8 cellular contexts compared by ENCODE assay signal in genomic region chr7:73841689-73842247, GRCh38. TPM values are rescaled to one million over a fixed set of nuclear protein-coding genes. Genes with fewer than 3 reads are reported as not detected.
DNase-seq lines count a peak whose midpoint lies in the region; ATAC-seq and TF ChIP-seq lines count a peak whose summit lies in the region.

No MANE protein-coding gene starts in this region.

- peak overlapping the region; percentile 91 for H2AFZ ChIP-seq in PC-9
- H2AFZ ChIP-seq in neuronal stem cell (ENCODE audit: low read length): peak overlapping the region; percentile 100

- WGBS in neuronal stem cell (ENCODE audit: extremely low coverage in 2 of 2, insufficient read length in 2 of 2, insufficient replicate concordance in 1 of 2), 2 donors: no CpG with 5 or more reads among the region's 25 CpGs

- peak overlapping the region; percentile 84 for H3K14ac ChIP-seq in neuronal stem cell (ENCODE audit: low read length)

- peak overlapping the region; percentile 70 for H3K9ac ChIP-seq in neuronal stem cell (ENCODE audit: low read depth, low read length, poor library complexity)

- CTCF ChIA-PET in PC-9 (lab: Charles Lee): interaction anchor here (0.6 to 1.8 kb wide), 6 partner anchors 9 to 20 kb away, joined by 3 to 11 read pairs (median 4); no protein-coding TSS in a partner anchor

- H4K8ac ChIP-seq in neuronal stem cell (ENCODE audit: low read depth, low read length): peak overlapping the region; percentile 72

- no peaks in the 10 kb centered on the region for H3K9me3 ChIP-seq in PC-9 (ENCODE audit: insufficient read depth, low read depth)
- no peaks in the 10 kb centered on the region for H3K9me3 ChIP-seq in neuronal stem cell (replicated peaks in 1 of 2; ENCODE audit: control insufficient read depth in 2 of 2, insufficient read depth in 1 of 2, low read depth in 1 of 2, low read length in 2 of 2)

- H2BK5ac ChIP-seq in neuronal stem cell (ENCODE audit: low read length): peak overlapping the region; percentile 53

- H4K91ac ChIP-seq in neuronal stem cell (ENCODE audit: low read depth, low read length, poor library complexity): no peak overlapping the region

- H3K4me1 ChIP-seq in PC-9 (replicated peaks; ENCODE audit: insufficient read depth) (peaks cover 20% of the 10 kb centered on the region), neuronal stem cell (ENCODE audit: control insufficient read depth in 2 of 2, insufficient read depth in 1 of 2, low read depth in 1 of 2, low read length in 2 of 2) (peaks cover 0 to 5% of the 10 kb centered on the region in 2 donors)

- no peaks in the 10 kb centered on the region for H3K79me2 ChIP-seq in PC-9 (ENCODE audit: low read depth)

- H2BK120ac ChIP-seq in neuronal stem cell (ENCODE audit: low read depth, low read length): peak overlapping the region; percentile 87

- peak overlapping the region; percentile 23 for H3K4ac ChIP-seq in neuronal stem cell (ENCODE audit: low read length)

- no peak overlapping the region for H2BK12ac ChIP-seq in neuronal stem cell (ENCODE audit: low read length)

- H3K4me2 ChIP-seq in PC-9 (peak overlapping the region; percentile 87), neuronal stem cell (ENCODE audit: insufficient read depth, low read length, poor library complexity, severe bottlenecking) (peak overlapping the region; percentile 83)

- BruUV-seq in PC-9 (replicated peaks; lab: Mats Ljungman, UMichigan): TSS peak; percentile 71

- TF ChIP-seq CTCF in PC-9 (conservative IDR thresholded peaks at IDR 0.05) (no peak), epithelial cell of proximal tubule (conservative IDR thresholded peaks at IDR 0.05; ENCODE audit: low read depth, low read length) (no peak)

- peaks cover 33% of the 10 kb centered on the region for H3F3A ChIP-seq in PC-9 (ENCODE audit: insufficient read depth, low read depth)

- H3K4me3 ChIP-seq in PC-9: peak overlapping the region; percentile 84
- peak overlapping the region; percentile 81 for H3K4me3 ChIP-seq in epithelial cell of proximal tubule (ENCODE audit: low read depth, low read length)
- peak overlapping the region; percentile 76 for H3K4me3 ChIP-seq in neuronal stem cell (ENCODE audit: low read length in 2 of 2)

- peak overlapping the region; percentile 59 for H3K27ac ChIP-seq in PC-9
- peak overlapping the region; percentile 53 for H3K27ac ChIP-seq in neuronal stem cell (replicated peaks; ENCODE audit: low read length)

- no peak for ATAC-seq in HG02763 (IDR thresholded peaks at IDR 0.05; ENCODE audit: unreplicated experiment)
- no peak for ATAC-seq in HG02678 (IDR thresholded peaks at IDR 0.05; ENCODE audit: unreplicated experiment)
- ATAC-seq in HG03439 (IDR thresholded peaks at IDR 0.05; ENCODE audit: unreplicated experiment): no peak

- H4K20me1 ChIP-seq in PC-9 (ENCODE audit: insufficient read depth): no peaks in the 10 kb centered on the region

- peak overlapping the region; percentile 84 for H2AK5ac ChIP-seq in neuronal stem cell (ENCODE audit: low read depth, low read length)

- no peaks in the 10 kb centered on the region for H3K27me3 ChIP-seq in PC-9 (ENCODE audit: insufficient read depth, low read depth)
- no peaks in the 10 kb centered on the region for H3K27me3 ChIP-seq in neuronal stem cell (ENCODE audit: control insufficient read depth in 3 of 3, insufficient read depth in 3 of 3, low read depth in 1 of 3, low read length in 3 of 3)

- no peaks in the 10 kb centered on the region for H3K9me2 ChIP-seq in PC-9 (ENCODE audit: insufficient read depth)

- POLR2A ChIA-PET in PC-9 (lab: Charles Lee; ENCODE audit: unreplicated experiment): interaction anchor here (0.5 to 1.8 kb wide), 11 partner anchors 9 to 135 kb away, joined by 3 to 63 read pairs (median 8); partner anchors contain the start of gene ABHD11

- no peaks in the 10 kb centered on the region for H3K79me1 ChIP-seq in neuronal stem cell (ENCODE audit: low read depth, low read length)

- H3K18ac ChIP-seq in neuronal stem cell (ENCODE audit: low read length): peak overlapping the region; percentile 95

- peak overlapping the region; percentile 91 for H3K23ac ChIP-seq in neuronal stem cell (ENCODE audit: low read depth, low read length, poor library complexity)

- H2BK15ac ChIP-seq in neuronal stem cell (ENCODE audit: low read length): peak overlapping the region; percentile 81

- no peaks in the 10 kb centered on the region for H3K36me3 ChIP-seq in PC-9 (ENCODE audit: low read depth)
- no peaks in the 10 kb centered on the region for H3K36me3 ChIP-seq in neuronal stem cell (replicated peaks in 1 of 2; ENCODE audit: control insufficient read depth in 2 of 2, insufficient read depth in 2 of 2, low read length in 2 of 2)

- DNase-seq in ELF-1 (ENCODE audit: low read depth, low spot score) (peak; percentile 61), PC-9 (peak in 1 of 2 experiments; percentile 82), epithelial cell of proximal tubule (ENCODE audit: low read depth) (no peak), neuronal stem cell (ENCODE audit: low spot score) (no peak), NCI-H1436 treated with DMSO at 0.1 percent for 48 hours (lab: John Stamatoyannopoulos, UW) (no peak)

- intact Hi-C loops in PC-9 (cut with micrococcal nuclease; ENCODE audit: unreplicated experiment): no loop called here

RNA-seq across cellular contexts. Expression of gene METTL27, which starts 0.5 kb away (rescaled TPM):
- 23.2 and 34.7 TPM in 2 replicates for total RNA-seq in PC-9 (2021)
- total RNA-seq in epithelial cell of proximal tubule: 8.4 and 13.7 TPM in 2 replicates
- 2.8 TPM for polyA plus RNA-seq in neuronal stem cell (2013, experiment 1 of 2)
- 3.3 TPM for polyA plus RNA-seq in neuronal stem cell (2013, experiment 2 of 2)

RNA-seq across cellular contexts. Expression of gene CLDN4, which starts 11.0 kb away (rescaled TPM):
- total RNA-seq in PC-9 (2021): 498 and 602 TPM in 2 replicates
- 277 and 503 TPM in 2 replicates for total RNA-seq in epithelial cell of proximal tubule
- 4.1 TPM for polyA plus RNA-seq in neuronal stem cell (2013, experiment 1 of 2)
- 4.0 TPM for polyA plus RNA-seq in neuronal stem cell (2013, experiment 2 of 2)

RNA-seq across cellular contexts. Expression of gene TMEM270, which starts 19.2 kb away (rescaled TPM):
- total RNA-seq in PC-9 (2021): 0.48 and 0.72 TPM in 2 replicates
- not detected in 2 replicates for total RNA-seq in epithelial cell of proximal tubule
- polyA plus RNA-seq in neuronal stem cell (2013, experiment 1 of 2): not detected
- polyA plus RNA-seq in neuronal stem cell (2013, experiment 2 of 2): 0.04 TPM
